Comparison of ENCODE assay signal across 12 cellular contexts in the genomic region with DNA sequence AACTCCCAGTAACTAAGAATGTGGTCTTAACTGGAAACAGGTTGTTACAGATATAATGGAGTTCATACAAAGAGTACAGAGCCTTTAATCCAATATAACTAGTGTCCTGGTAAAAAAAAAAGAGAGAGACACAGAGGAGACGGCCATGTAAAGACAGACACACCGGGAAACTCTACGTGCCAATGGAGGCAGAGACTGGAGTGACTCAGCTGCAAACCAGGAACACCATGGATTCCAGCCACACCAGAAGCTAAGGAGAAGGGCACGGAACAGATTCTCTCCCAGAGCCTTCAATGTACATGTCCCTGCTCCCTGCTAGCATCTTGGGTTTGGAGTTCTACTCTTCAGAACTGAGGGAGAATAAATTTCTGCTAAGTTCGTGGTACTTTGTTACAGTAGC. TPM values are rescaled to one million over a fixed set of nuclear protein-coding genes. Genes with fewer than 3 reads are reported as not detected.
A peak's percentile ranks its signal among the peaks of the same experiment; 100 is the strongest.
DNase-seq lines count a peak whose midpoint lies in the region; ATAC-seq and TF ChIP-seq lines count a peak whose summit lies in the region.
"Had no signal": no experiment of that assay in that cellular context is flagged by ENCODE, and none has a peak within 500 bp of the region (broad histone marks: within the 10 kb centered on the region; RNA-seq: fewer than 3 reads in every experiment).

No MANE protein-coding gene starts in this region.

- peak overlapping the region; percentile 99 for H3K4me3 Mint-ChIP-seq in activated naive CD8-positive, alpha-beta T cell treated with anti-CD3 and anti-CD28 coated beads, Interleukin-2, amount 10 ng/mL, durations not matched to agents 7 days and 5 days
- peak overlapping the region; percentile 44 to 100 (median 99) for H3K4me3 Mint-ChIP-seq in immature natural killer cell

- H3K27ac ChIP-seq in Peyer's patch = no peak overlapping the region

- TF ChIP-seq POLR2A in Peyer's patch (IDR thresholded peaks at IDR 0.05) = no peak

- DNase-seq in AG08395 (ENCODE audit: low spot score) (peak; percentile 38), GM04504 (ENCODE audit: low read depth) (peak; percentile 20), immature natural killer cell (no peak), ecto neural progenitor cell (ENCODE audit: low spot score) (no peak), Peyer's patch (no peak)
- DNase-seq in activated naive CD8-positive, alpha-beta T cell treated with anti-CD3 and anti-CD28 coated beads, Interleukin-2, amount 10 ng/mL, durations not matched to agents 7 days and 5 days = no peak
- DNase-seq: activated gamma-delta T cell, NCI-H1436 had no signal

- no peaks in the 10 kb centered on the region for H3K27me3 ChIP-seq in Peyer's patch

- TF ChIP-seq CTCF in Peyer's patch (IDR thresholded peaks at IDR 0.05) = no peak

- H3K4me3 ChIP-seq in Peyer's patch = no peak overlapping the region

- peaks cover 2% of the 10 kb centered on the region for H3K9me3 Mint-ChIP-seq in activated naive CD8-positive, alpha-beta T cell treated with anti-CD3 and anti-CD28 coated beads, Interleukin-2, amount 10 ng/mL, durations not matched to agents 7 days and 5 days
- no peaks in the 10 kb centered on the region for H3K9me3 Mint-ChIP-seq in immature natural killer cell

- H3K27ac Mint-ChIP-seq in activated naive CD8-positive, alpha-beta T cell treated with anti-CD3 and anti-CD28 coated beads, Interleukin-2, amount 10 ng/mL, durations not matched to agents 7 days and 5 days = no peak overlapping the region
- H3K27ac Mint-ChIP-seq in immature natural killer cell = peak overlapping the region in 3 of 6 donors; percentile 12 to 66 (median 27)

- peaks cover 50% of the 10 kb centered on the region for H3K36me3 Mint-ChIP-seq in activated naive CD8-positive, alpha-beta T cell treated with anti-CD3 and anti-CD28 coated beads, Interleukin-2, amount 10 ng/mL, durations not matched to agents 7 days and 5 days
- H3K36me3 Mint-ChIP-seq in immature natural killer cell = peaks cover 2 to 13% (median 12%) of the 10 kb centered on the region in 3 donors

- no peaks in the 10 kb centered on the region for H3K36me3 ChIP-seq in Peyer's patch

- H3K9me3 ChIP-seq in Peyer's patch = no peaks in the 10 kb centered on the region

- H3K27me3 Mint-ChIP-seq in activated naive CD8-positive, alpha-beta T cell treated with anti-CD3 and anti-CD28 coated beads, Interleukin-2, amount 10 ng/mL, durations not matched to agents 7 days and 5 days = no peaks in the 10 kb centered on the region
- H3K27me3 Mint-ChIP-seq in immature natural killer cell (ENCODE audit: low read depth in 3 of 3) = peaks cover 9 to 20% (median 13%) of the 10 kb centered on the region in 3 donors

- H3K4me1 Mint-ChIP-seq in activated naive CD8-positive, alpha-beta T cell treated with anti-CD3 and anti-CD28 coated beads, Interleukin-2, amount 10 ng/mL, durations not matched to agents 7 days and 5 days = peaks cover 33% of the 10 kb centered on the region
- peaks cover 54 to 85% of the 10 kb centered on the region in 2 donors for H3K4me1 Mint-ChIP-seq in immature natural killer cell

- no peak for ATAC-seq in activated naive CD8-positive, alpha-beta T cell treated with anti-CD3 and anti-CD28 coated beads, Interleukin-2, amount 10 ng/mL, durations not matched to agents 7 days and 5 days (ENCODE audit: low read depth)
- ATAC-seq in HG03354 (IDR thresholded peaks at IDR 0.05; ENCODE audit: poor library complexity, severe bottlenecking, unreplicated experiment) = no peak
- no peak for ATAC-seq in HG02970 (IDR thresholded peaks at IDR 0.05; ENCODE audit: low FRiP score, unreplicated experiment)

- H3K4me1 ChIP-seq in Peyer's patch = peaks cover 0 to 12% (median 2%) of the 10 kb centered on the region in 4 donors

- POLR2A ChIA-PET in activated naive CD8-positive, alpha-beta T cell treated with anti-CD3 and anti-CD28 coated beads, Interleukin-2, amount 10 ng/mL, durations not matched to agents 7 days and 5 days (lab: Charles Lee) = interaction anchor here (0.5 kb wide), 1 partner anchor 42 kb away, joined by 3 read pairs; no protein-coding TSS in a partner anchor

RNA-seq across cellular contexts. Expression of gene RNF168, which starts 4.5 kb away (rescaled TPM):
- total RNA-seq in activated naive CD8-positive, alpha-beta T cell treated with anti-CD3 and anti-CD28 coated beads, Interleukin-2, amount 10 ng/mL, durations not matched to agents 7 days and 5 days = 10 to 100 TPM; 46.9 to 48.4 TPM
- 10 to 100 TPM in 2 of 3 donors, 1 to 10 TPM in 1; 7.6 to 23.9 (median 12.0) TPM for polyA plus RNA-seq in immature natural killer cell
- total RNA-seq in Peyer's patch = 10 to 100 TPM; 13.3 to 56.1 (median 18.3) TPM

RNA-seq across cellular contexts. Expression of gene SMCO1, which starts 16.1 kb away (rescaled TPM):
- not detected for total RNA-seq in activated naive CD8-positive, alpha-beta T cell treated with anti-CD3 and anti-CD28 coated beads, Interleukin-2, amount 10 ng/mL, durations not matched to agents 7 days and 5 days
- polyA plus RNA-seq in immature natural killer cell = not detected
- not detected for total RNA-seq in Peyer's patch
- total RNA-seq: SK-MEL-5, temporal lobe had no signal

Comparison
In these comparisons a context has a peak if more than half of its experiments do, and no peak if none do; other contexts are left out.
1. DNase-seq: peak in AG08395 (single experiment) and GM04504 (single experiment); none in activated naive CD8-positive, alpha-beta T cell treated with anti-CD3 and anti-CD28 coated beads, Interleukin-2, amount 10 ng/mL, durations not matched to agents 7 days and 5 days (single experiment), immature natural killer cell (0 of 3), ecto neural progenitor cell (single experiment) and Peyer's patch (0 of 3).